ENCODE assay signal across 8 cellular contexts in the genomic region with DNA sequence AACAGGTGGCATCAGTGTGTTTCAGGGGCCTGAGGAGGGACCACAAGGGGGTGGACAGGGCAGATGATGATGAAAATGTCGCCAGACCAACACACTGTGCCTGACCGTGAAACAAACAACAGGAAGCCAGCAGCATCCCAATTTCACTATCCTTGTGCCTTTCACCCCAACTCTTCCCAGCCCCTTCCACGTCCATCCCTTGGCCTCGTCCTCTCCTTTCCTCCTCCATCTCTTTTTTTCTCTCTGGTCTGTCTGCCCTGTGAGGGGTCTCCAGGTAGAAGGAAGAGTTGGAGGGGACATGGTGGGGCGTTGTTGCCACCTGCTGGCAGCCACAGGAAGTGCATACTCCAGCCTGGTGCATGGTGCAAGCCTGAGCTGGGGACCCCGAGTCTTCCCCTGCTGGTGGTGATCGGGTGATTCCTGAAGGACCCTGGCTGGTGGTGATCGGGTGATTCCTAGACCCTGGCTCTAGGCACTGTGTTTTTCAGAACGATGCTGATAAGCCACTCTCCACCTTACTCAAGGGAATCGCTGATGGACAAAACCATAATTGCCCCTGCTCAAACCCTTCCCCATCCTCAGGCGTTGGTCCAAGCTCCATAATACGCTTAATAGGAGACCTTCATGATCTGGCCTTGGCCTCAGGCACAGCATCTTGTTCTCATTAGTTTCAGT. TPM values are rescaled to one million over a fixed set of nuclear protein-coding genes. Genes with fewer than 3 reads are reported as not detected.
DNase-seq lines count a peak whose midpoint lies in the region; ATAC-seq and TF ChIP-seq lines count a peak whose summit lies in the region.

No MANE protein-coding gene starts in this region.

- H2BK120ac ChIP-seq in neuronal stem cell (ENCODE audit: low read depth, low read length) = peak overlapping the region; percentile 92

- no peak overlapping the region for H4K91ac ChIP-seq in neuronal stem cell (ENCODE audit: low read depth, low read length, poor library complexity)

- WGBS in esophagus muscularis mucosa = 24% methylated on average over 11 of the region's 12 CpGs
- WGBS in neuronal stem cell (ENCODE audit: extremely low coverage in 2 of 2, insufficient read length in 2 of 2, insufficient replicate concordance in 1 of 2), 2 donors = no CpG with 5 or more reads among the region's 12 CpGs
- WGBS in transverse colon (ENCODE audit: low coverage in 1 of 2), 2 donors = 13 to 24% methylated on average over 2 to 12 of the region's 12 CpGs

- H2BK15ac ChIP-seq in neuronal stem cell (ENCODE audit: low read length) = peak overlapping the region; percentile 98

- TF ChIP-seq CTCF in BE2C (IDR thresholded peaks at IDR 0.05; ENCODE audit: low read depth, low read length) (peak; percentile 99), esophagus muscularis mucosa (IDR thresholded peaks at IDR 0.05) (peak; percentile 85 to 97 (median 91)), transverse colon (IDR thresholded peaks at IDR 0.05) (peak; percentile 93 to 98 (median 93))

- intact Hi-C loops in esophagus muscularis mucosa (cut with DNase I) = loop anchor here (2.0 to 10.0 kb wide), 4 partner anchors 39 to 193 kb away; partner anchors contain the start of genes PRELID1 and RAB24
- intact Hi-C loops in transverse colon (cut with DNase I; ENCODE audit: low total_unique reads) = no loop called here

- H3K27ac ChIP-seq in esophagus muscularis mucosa (replicated peaks in 1 of 4) (no peak overlapping the region), neuronal stem cell (replicated peaks; ENCODE audit: low read length) (no peak overlapping the region), transverse colon (no peak overlapping the region)

- no peak for TF ChIP-seq EP300 in esophagus muscularis mucosa (IDR thresholded peaks at IDR 0.05)
- no peak for TF ChIP-seq EP300 in transverse colon (IDR thresholded peaks at IDR 0.05; ENCODE audit: low read depth)

- no peak overlapping the region for H3K18ac ChIP-seq in neuronal stem cell (ENCODE audit: low read length)

- H2AFZ ChIP-seq in neuronal stem cell (ENCODE audit: low read length) = no peak overlapping the region

- H3K27me3 ChIP-seq in BE2C = no peaks in the 10 kb centered on the region
- no peaks in the 10 kb centered on the region for H3K27me3 ChIP-seq in esophagus muscularis mucosa
- H3K27me3 ChIP-seq in neuronal stem cell (ENCODE audit: control insufficient read depth in 3 of 3, insufficient read depth in 3 of 3, low read depth in 1 of 3, low read length in 3 of 3) = peaks cover 0 to 3% (median 0%) of the 10 kb centered on the region in 3 experiments
- H3K27me3 ChIP-seq in transverse colon = no peaks in the 10 kb centered on the region

- no peak overlapping the region for H2BK12ac ChIP-seq in neuronal stem cell (ENCODE audit: low read length)

- no peaks in the 10 kb centered on the region for H3K9me3 ChIP-seq in BE2C
- H3K9me3 ChIP-seq in esophagus muscularis mucosa = no peaks in the 10 kb centered on the region
- no peaks in the 10 kb centered on the region for H3K9me3 ChIP-seq in neuronal stem cell (replicated peaks in 1 of 2; ENCODE audit: control insufficient read depth in 2 of 2, insufficient read depth in 1 of 2, low read depth in 1 of 2, low read length in 2 of 2)
- no peaks in the 10 kb centered on the region for H3K9me3 ChIP-seq in transverse colon

- no peak overlapping the region for H4K8ac ChIP-seq in neuronal stem cell (ENCODE audit: low read depth, low read length)

- H3K4me2 ChIP-seq in neuronal stem cell (ENCODE audit: insufficient read depth, low read length, poor library complexity, severe bottlenecking) = no peak overlapping the region

- peak overlapping the region; percentile 73 for H2AK5ac ChIP-seq in neuronal stem cell (ENCODE audit: low read depth, low read length)

- H3K4me1 ChIP-seq in BE2C = no peaks in the 10 kb centered on the region
- H3K4me1 ChIP-seq in esophagus muscularis mucosa = peaks cover 14 to 31% (median 26%) of the 10 kb centered on the region in 4 donors
- peaks cover 0 to 5% of the 10 kb centered on the region in 2 donors for H3K4me1 ChIP-seq in neuronal stem cell (ENCODE audit: control insufficient read depth in 2 of 2, insufficient read depth in 1 of 2, low read depth in 1 of 2, low read length in 2 of 2)
- peaks cover 0 to 16% (median 7%) of the 10 kb centered on the region in 4 donors for H3K4me1 ChIP-seq in transverse colon

- peak overlapping the region; percentile 14 for H3K23ac ChIP-seq in neuronal stem cell (ENCODE audit: low read depth, low read length, poor library complexity)

- peak; percentile 49 for ATAC-seq in GM21390 (IDR thresholded peaks at IDR 0.05; ENCODE audit: unreplicated experiment)

- in situ Hi-C loops in transverse colon (cut with MboI; ENCODE audit: low pct_ligation_motif_present in 1 of 4, low pct_unique_long_range_greater_than_20kb in 1 of 4, low sequenced_read_pairs in 3 of 4) = loop anchor here in 1 of 4 donors (25.0 kb wide), 1 partner anchor 175 kb away; no protein-coding TSS in a partner anchor

- TF ChIP-seq POLR2A in esophagus muscularis mucosa (IDR thresholded peaks at IDR 0.05; ENCODE audit: low read depth) = no peak
- no peak for TF ChIP-seq POLR2A in transverse colon (IDR thresholded peaks at IDR 0.05)

- H3K4me3 ChIP-seq in BE2C (ENCODE audit: low read depth, low read length) (no peak overlapping the region), esophagus muscularis mucosa (no peak overlapping the region), neuronal stem cell (ENCODE audit: low read length in 2 of 2) (no peak overlapping the region), transverse colon (no peak overlapping the region)

- H3K9ac ChIP-seq in neuronal stem cell (ENCODE audit: low read depth, low read length, poor library complexity) = peak overlapping the region; percentile 10

- no peak overlapping the region for H3K4ac ChIP-seq in neuronal stem cell (ENCODE audit: low read length)

- H3K79me1 ChIP-seq in neuronal stem cell (ENCODE audit: low read depth, low read length) = no peaks in the 10 kb centered on the region

- H3K36me3 ChIP-seq in BE2C (no peaks in the 10 kb centered on the region), esophagus muscularis mucosa (no peaks in the 10 kb centered on the region), neuronal stem cell (replicated peaks in 1 of 2; ENCODE audit: control insufficient read depth in 2 of 2, insufficient read depth in 2 of 2, low read length in 2 of 2) (peaks cover 0 to 2% of the 10 kb centered on the region in 2 donors), transverse colon (no peaks in the 10 kb centered on the region)

- H3K14ac ChIP-seq in neuronal stem cell (ENCODE audit: low read length) = no peak overlapping the region

- DNase-seq in BE2C (peak; percentile 79), NOMO-1 treated with DMSO at 0.1 percent for 48 hours (lab: John Stamatoyannopoulos, UW; ENCODE audit: unreplicated experiment) (peak; percentile 28), activated T-cell treated with anti-CD3 and anti-CD28 coated beads for 1 hour (ENCODE audit: low read depth) (peak; percentile 49), esophagus muscularis mucosa (ENCODE audit: extremely low spot score) (no peak), neuronal stem cell (ENCODE audit: low spot score) (peak; percentile 81), transverse colon (peak; percentile 60), DMS153 treated with DMSO at 0.1 percent for 48 hours (lab: John Stamatoyannopoulos, UW; ENCODE audit: unreplicated experiment) (no peak)

- no peak overlapping the region for H2BK5ac ChIP-seq in neuronal stem cell (ENCODE audit: low read length)

RNA-seq across cellular contexts. Expression of gene NSD1, which starts 21.7 kb away (rescaled TPM):
- polyA plus RNA-seq in BE2C (2012; ENCODE audit: insufficient read depth, insufficient read length, low read depth) = 31.0 TPM
- total RNA-seq in esophagus muscularis mucosa (10 to 100 TPM; 35.1 to 47.9 (median 43.7) TPM), transverse colon (10 to 100 TPM; 32.6 to 84.9 (median 60.7) TPM)
- polyA plus RNA-seq in neuronal stem cell (2013, experiment 1 of 2) = 23.2 TPM
- polyA plus RNA-seq in neuronal stem cell (2013, experiment 2 of 2) = 22.8 TPM

RNA-seq across cellular contexts. Expression of gene FGFR4, which starts 25.1 kb away (rescaled TPM):
- polyA plus RNA-seq in BE2C (2012; ENCODE audit: insufficient read depth, insufficient read length, low read depth) = 2.7 TPM
- total RNA-seq in esophagus muscularis mucosa (1 to 10 TPM; 2.1 to 4.5 (median 3.8) TPM), transverse colon (10 to 100 TPM; 15.3 to 86.2 (median 22.2) TPM)
- polyA plus RNA-seq in neuronal stem cell (2013, experiment 1 of 2) = 16.0 TPM
- polyA plus RNA-seq in neuronal stem cell (2013, experiment 2 of 2) = 16.0 TPM

Comparison
In these comparisons a context has a peak if more than half of its experiments do, and no peak if none do; other contexts are left out.
1. DNase-seq: peak in BE2C (single experiment), NOMO-1 treated with DMSO at 0.1 percent for 48 hours (single experiment), activated T-cell treated with anti-CD3 and anti-CD28 coated beads for 1 hour (single experiment), neuronal stem cell (single experiment) and transverse colon (single experiment); none in esophagus muscularis mucosa (single experiment) and DMS153 treated with DMSO at 0.1 percent for 48 hours (single experiment).
2. Peak in every context shown above with its lines, with median percentiles within 50 percentile points of each other: CTCF ChIP-seq.